ENCODE assay signal across 21 cellular contexts in the genomic region with DNA sequence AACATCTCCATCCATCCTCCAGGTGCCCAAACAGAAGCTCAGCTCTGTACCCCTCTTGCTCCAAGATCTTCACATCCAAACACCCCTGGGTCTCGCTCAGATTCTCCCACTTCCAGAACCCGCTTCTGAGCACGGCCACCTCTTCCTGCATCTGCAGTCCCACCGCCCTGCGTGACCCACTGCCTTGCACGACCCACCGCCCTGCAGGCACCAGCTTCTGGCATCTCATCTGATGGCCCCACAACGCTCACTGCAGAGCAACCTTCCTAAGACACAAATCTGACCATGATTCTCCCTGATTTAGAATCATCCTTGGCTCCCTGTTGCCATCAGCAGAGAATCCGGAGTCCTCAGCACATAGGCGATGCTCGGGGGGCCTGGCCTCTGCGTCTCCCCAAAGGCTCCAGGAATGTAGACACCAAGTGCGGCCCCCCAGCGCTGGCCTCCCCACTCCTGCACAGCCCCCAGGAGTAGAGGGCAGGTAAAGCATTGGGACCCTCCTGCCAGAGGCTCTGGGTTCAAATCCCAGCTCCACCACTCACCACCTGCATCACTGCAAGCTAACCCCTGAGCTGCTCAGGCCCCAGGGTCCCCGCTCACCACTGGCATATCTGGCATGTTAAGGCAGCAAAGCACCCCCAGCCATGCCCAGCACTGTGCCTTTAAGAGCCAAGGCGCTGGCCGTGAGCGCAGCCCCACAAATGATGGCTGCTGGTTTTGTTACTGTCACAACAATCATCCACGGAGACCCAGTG.
DNase-seq lines count a peak whose midpoint lies in the region; ATAC-seq and TF ChIP-seq lines count a peak whose summit lies in the region.
"Had no signal": no experiment of that assay in that cellular context is flagged by ENCODE, and none has a peak within 500 bp of the region (broad histone marks: within the 10 kb centered on the region; RNA-seq: fewer than 3 reads in every experiment).

No MANE protein-coding gene starts in this region.

- H3K36me3 Mint-ChIP-seq in activated T-cell treated with anti-CD3 and anti-CD28 coated beads, Interleukin-2, amount 50 U/mL, for 24 hours (ENCODE audit: low read depth) = no peaks in the 10 kb centered on the region
- H3K36me3 Mint-ChIP-seq in neural progenitor cell = no peaks in the 10 kb centered on the region
- H3K36me3 Mint-ChIP-seq: activated naive CD8-positive, alpha-beta T cell treated with anti-CD3 and anti-CD28 coated beads, Interleukin-2, amount 10 ng/mL, durations not matched to agents 7 days and 5 days; mesothelial cell of epicardium; natural killer cell; stimulated activated naive B cell treated with anti-CD40 and anti-IgM and Interleukin-4, amounts not matched to agents 10 μg/mL and 1 μg/mL and 100 μg/mL, for 72 hours had no signal

- TF ChIP-seq POLR2A in ovary (IDR thresholded peaks at IDR 0.05) = no peak

- H3F3A ChIP-seq in neural progenitor cell (ENCODE audit: low read depth) = no peaks in the 10 kb centered on the region

- no peaks in the 10 kb centered on the region for H3K4me1 Mint-ChIP-seq in activated T-cell treated with anti-CD3 and anti-CD28 coated beads, Interleukin-2, amount 50 U/mL, for 24 hours (ENCODE audit: low read depth)
- H3K4me1 Mint-ChIP-seq in neural progenitor cell = peaks cover 23% of the 10 kb centered on the region
- H3K4me1 Mint-ChIP-seq: activated naive CD8-positive, alpha-beta T cell treated with anti-CD3 and anti-CD28 coated beads, Interleukin-2, amount 10 ng/mL, durations not matched to agents 7 days and 5 days; mesothelial cell of epicardium had no signal

- H3K4me1 ChIP-seq in colonic mucosa (no peaks in the 10 kb centered on the region), neural progenitor cell (peaks cover 8% of the 10 kb centered on the region), ovary (ENCODE audit: insufficient read depth) (no peaks in the 10 kb centered on the region)
- H3K4me1 ChIP-seq: BE2C had no signal

- H3K79me2 ChIP-seq in neural progenitor cell (ENCODE audit: low read depth) = no peaks in the 10 kb centered on the region

- H3K4me3 ChIP-seq in colonic mucosa (no peak overlapping the region), neural progenitor cell (no peak overlapping the region), ovary (no peak overlapping the region)

- H3K36me3 ChIP-seq in colonic mucosa (no peaks in the 10 kb centered on the region), neural progenitor cell (no peaks in the 10 kb centered on the region), ovary (no peaks in the 10 kb centered on the region)
- H3K36me3 ChIP-seq: BE2C had no signal

- no peak for TF ChIP-seq EP300 in ovary (IDR thresholded peaks at IDR 0.05)

- no peak for TF ChIP-seq CTCF in colonic mucosa (IDR thresholded peaks at IDR 0.05)
- TF ChIP-seq CTCF in neural progenitor cell (IDR thresholded peaks at IDR 0.05) = no peak
- TF ChIP-seq CTCF in ovary (IDR thresholded peaks at IDR 0.05) = no peak

- H3K9me3 Mint-ChIP-seq in activated T-cell treated with anti-CD3 and anti-CD28 coated beads, Interleukin-2, amount 50 U/mL, for 24 hours = no peaks in the 10 kb centered on the region
- H3K9me3 Mint-ChIP-seq in neural progenitor cell = no peaks in the 10 kb centered on the region
- H3K9me3 Mint-ChIP-seq: activated naive CD8-positive, alpha-beta T cell treated with anti-CD3 and anti-CD28 coated beads, Interleukin-2, amount 10 ng/mL, durations not matched to agents 7 days and 5 days; mesothelial cell of epicardium; natural killer cell; stimulated activated naive B cell treated with anti-CD40 and anti-IgM and Interleukin-4, amounts not matched to agents 10 μg/mL and 1 μg/mL and 100 μg/mL, for 72 hours had no signal

- no peak overlapping the region for H3K27ac Mint-ChIP-seq in activated T-cell treated with anti-CD3 and anti-CD28 coated beads, Interleukin-2, amount 50 U/mL, for 24 hours
- no peak overlapping the region for H3K27ac Mint-ChIP-seq in neural progenitor cell
- H3K27ac Mint-ChIP-seq: activated naive CD8-positive, alpha-beta T cell treated with anti-CD3 and anti-CD28 coated beads, Interleukin-2, amount 10 ng/mL, durations not matched to agents 7 days and 5 days; mesothelial cell of epicardium had no signal

- H4K20me1 ChIP-seq in neural progenitor cell (ENCODE audit: low read depth) = no peaks in the 10 kb centered on the region

- 80 to 85% (median 81%) methylated on average over 19 of the region's 19 CpGs for WGBS in ovary, 3 donors

- intact Hi-C loops in colonic mucosa (cut with DNase I) = no loop called here
- intact Hi-C loops in ovary (cut with DNase I) = no loop called here

- H3K9me3 ChIP-seq in colonic mucosa = no peaks in the 10 kb centered on the region
- H3K9me3 ChIP-seq in neural progenitor cell (ENCODE audit: low read depth) = no peaks in the 10 kb centered on the region
- no peaks in the 10 kb centered on the region for H3K9me3 ChIP-seq in ovary
- H3K9me3 ChIP-seq: BE2C had no signal

- no peak overlapping the region for H3K9ac ChIP-seq in colonic mucosa (ENCODE audit: low read depth in 2 of 2, low read length in 2 of 2)
- H3K9ac ChIP-seq in neural progenitor cell = no peak overlapping the region

- ATAC-seq in HG03095 (IDR thresholded peaks at IDR 0.05; ENCODE audit: unreplicated experiment) = no peak
- ATAC-seq: HepG2; PC-3; stimulated activated naive B cell treated with anti-CD40 and anti-IgM and Interleukin-4, amounts not matched to agents 10 μg/mL and 1 μg/mL and 100 μg/mL, for 72 hours had no signal

- DNase-seq in activated T-cell treated with anti-CD3 and anti-CD28 coated beads, Interleukin-2, amount 50 U/mL, for 24 hours = peak; percentile 17
- no peak for DNase-seq in activated T-cell treated with anti-CD3 and anti-CD28 coated beads, Interleukin-2, amount 50 U/mL, for 1 hour
- DNase-seq in colonic mucosa = peak; percentile 2
- DNase-seq in neural progenitor cell (ENCODE audit: low spot score) = no peak
- no peak for DNase-seq in NCI-H146 treated with DMSO at 0.1 percent for 48 hours (lab: John Stamatoyannopoulos, UW; ENCODE audit: unreplicated experiment)
- DNase-seq in ovary = no peak
- no peak for DNase-seq in DMS153 (lab: John Stamatoyannopoulos, UW)
- DNase-seq: activated CD4-positive, alpha-beta T cell treated with anti-CD3 and anti-CD28 coated beads for 1 hour; activated naive CD8-positive, alpha-beta T cell treated with anti-CD3 and anti-CD28 coated beads, Interleukin-2, amount 10 ng/mL, durations not matched to agents 7 days and 5 days; BE2C; COR-L47; natural killer cell; NCI-H1092; NCI-H2029 treated with DMSO at 0.1 percent for 48 hours; PC-3; stimulated activated CD4-positive, alpha-beta T cell treated with anti-CD3 and anti-CD28 coated beads, Interleukin-1b, Interleukin-23, amount 100 ng/mL, for 48 hours; stimulated activated naive B cell treated with anti-CD40 and anti-IgM and Interleukin-4, amounts not matched to agents 10 μg/mL and 1 μg/mL and 100 μg/mL, for 72 hours had no signal

- H3K27me3 Mint-ChIP-seq in activated T-cell treated with anti-CD3 and anti-CD28 coated beads, Interleukin-2, amount 50 U/mL, for 24 hours = peaks cover 28% of the 10 kb centered on the region
- peaks cover 5% of the 10 kb centered on the region for H3K27me3 Mint-ChIP-seq in neural progenitor cell (ENCODE audit: insufficient read depth, low read depth)

- H3K4me3 Mint-ChIP-seq in activated T-cell treated with anti-CD3 and anti-CD28 coated beads, Interleukin-2, amount 50 U/mL, for 24 hours = no peak overlapping the region
- peak overlapping the region; percentile 56 for H3K4me3 Mint-ChIP-seq in neural progenitor cell
- H3K4me3 Mint-ChIP-seq: activated naive CD8-positive, alpha-beta T cell treated with anti-CD3 and anti-CD28 coated beads, Interleukin-2, amount 10 ng/mL, durations not matched to agents 7 days and 5 days; mesothelial cell of epicardium had no signal

- H2AFZ ChIP-seq in neural progenitor cell (replicated peaks) = no peak overlapping the region

- H3K27me3 ChIP-seq in colonic mucosa (no peaks in the 10 kb centered on the region), neural progenitor cell (no peaks in the 10 kb centered on the region), ovary (no peaks in the 10 kb centered on the region)
- H3K27me3 ChIP-seq: BE2C had no signal

- H3K27ac ChIP-seq in colonic mucosa (no peak overlapping the region), neural progenitor cell (no peak overlapping the region), ovary (no peak overlapping the region)
- H3K27ac ChIP-seq: HL-60 had no signal

- H3K4me2 ChIP-seq in neural progenitor cell = no peak overlapping the region

Comparison
In these comparisons a context has a peak if more than half of its experiments do, and no peak if none do; other contexts are left out.
1. DNase-seq: peak in activated T-cell treated with anti-CD3 and anti-CD28 coated beads, Interleukin-2, amount 50 U/mL, for 24 hours (single experiment) and colonic mucosa (single experiment); none in activated T-cell treated with anti-CD3 and anti-CD28 coated beads, Interleukin-2, amount 50 U/mL, for 1 hour (single experiment), neural progenitor cell (single experiment), NCI-H146 treated with DMSO at 0.1 percent for 48 hours (single experiment), ovary (0 of 5) and DMS153 (single experiment).